Comparison of ENCODE assay signal across 1 cellular context in the genomic region with DNA sequence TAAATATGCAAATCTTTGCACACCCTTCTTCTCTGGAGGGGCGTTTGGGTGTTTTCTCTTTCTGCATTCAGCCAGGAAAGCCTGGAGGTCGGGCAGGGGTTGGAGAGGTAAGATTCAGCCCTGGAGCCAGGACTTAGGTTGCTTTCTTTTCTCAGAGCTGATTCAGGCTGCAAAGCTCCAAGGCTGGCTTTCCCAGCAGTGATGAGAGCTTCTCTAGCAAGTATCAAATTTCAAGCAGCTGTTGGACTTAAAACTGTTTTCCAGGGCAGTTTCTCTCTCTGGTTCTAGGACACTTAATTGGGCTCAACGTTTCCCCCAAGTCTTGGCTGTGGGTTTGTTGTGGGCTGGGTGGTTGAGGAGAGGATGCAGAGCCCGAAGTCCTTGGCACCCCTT.
TF ChIP-seq lines count a peak whose summit lies in the region.

No MANE protein-coding gene starts in this region.

TF ChIP-seq in H1, 55 proteins besides CTCF, POLR2A, EP300 and RAD21:
- TF ChIP-seq SAP30 (IDR thresholded peaks at IDR 0.05; ENCODE audit: insufficient read depth, insufficient replicate concordance, low read length) = no peak
- no peak for TF ChIP-seq TAF1 (IDR thresholded peaks at IDR 0.05; ENCODE audit: low read depth, low read length)
- TF ChIP-seq HDAC6 (IDR thresholded peaks at IDR 0.05; ENCODE audit: low read depth, low read length) = no peak
- TF ChIP-seq EZH2 (IDR thresholded peaks at IDR 0.05; ENCODE audit: low read depth, low read length, severe bottlenecking) = no peak
- TF ChIP-seq BACH1 (IDR thresholded peaks at IDR 0.05; ENCODE audit: low read length) = no peak
- no peak for TF ChIP-seq SUZ12 (IDR thresholded peaks at IDR 0.05; ENCODE audit: low read length)
- TF ChIP-seq TEAD4 (IDR thresholded peaks at IDR 0.05; ENCODE audit: low read depth, low read length) = no peak
- no peak for TF ChIP-seq KDM4A (IDR thresholded peaks at IDR 0.05; ENCODE audit: low read depth, low read length, severe bottlenecking)
- TF ChIP-seq SP1 (IDR thresholded peaks at IDR 0.05; ENCODE audit: low read depth, low read length) = no peak
- TF ChIP-seq SIRT6 (IDR thresholded peaks at IDR 0.05; ENCODE audit: low read length) = no peak
- TF ChIP-seq EGR1 (IDR thresholded peaks at IDR 0.05; ENCODE audit: borderline replicate concordance, low read depth, low read length) = no peak
- TF ChIP-seq CBX8 (IDR thresholded peaks at IDR 0.05; ENCODE audit: borderline replicate concordance, low read depth, low read length) = no peak
- no peak for TF ChIP-seq CBX5 (IDR thresholded peaks at IDR 0.05; ENCODE audit: low read depth, low read length)
- no peak for TF ChIP-seq GABPA (IDR thresholded peaks at IDR 0.05; ENCODE audit: borderline replicate concordance, insufficient read depth, low read length)
- no peak for TF ChIP-seq MAFK (IDR thresholded peaks at IDR 0.05; ENCODE audit: low read depth, low read length)
- TF ChIP-seq SIN3A (conservative IDR thresholded peaks at IDR 0.05 in 1 of 2, IDR thresholded peaks at IDR 0.05 in 1 of 2; ENCODE audit: low read depth in 1 of 2, low read length in 2 of 2) = no peak
- TF ChIP-seq, protein P1, sequence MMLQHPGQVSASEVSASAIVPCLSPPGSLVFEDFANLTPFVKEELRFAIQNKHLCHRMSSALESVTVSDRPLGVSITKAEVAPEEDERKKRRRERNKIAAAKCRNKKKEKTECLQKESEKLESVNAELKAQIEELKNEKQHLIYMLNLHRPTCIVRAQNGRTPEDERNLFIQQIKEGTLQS (IDR thresholded peaks at IDR 0.05; ENCODE audit: insufficient read depth, low read depth, low read length) = no peak
- TF ChIP-seq YY1 (IDR thresholded peaks at IDR 0.05; ENCODE audit: low read depth, low read length) = no peak
